Comparison of ENCODE assay signal across 15 cellular contexts in genomic region chr17:74756891-74757290, GRCh38. TPM values are rescaled to one million over a fixed set of nuclear protein-coding genes. Genes with fewer than 3 reads are reported as not detected.
DNase-seq lines count a peak whose midpoint lies in the region; ATAC-seq, FAIRE-seq and TF ChIP-seq lines count a peak whose summit lies in the region.
"Had no signal": no experiment of that assay in that cellular context is flagged by ENCODE, and none has a peak within 500 bp of the region (broad histone marks: within the 10 kb centered on the region; RNA-seq: fewer than 3 reads in every experiment).

No MANE protein-coding gene starts in this region.

- H3K27ac ChIP-seq in SK-N-SH (ENCODE audit: low read depth in 2 of 2, low read length in 1 of 2) = no peak overlapping the region; a peak in 1 of 4 replicates
- peak overlapping the region; percentile 57 for H3K27ac ChIP-seq in cingulate gyrus (ENCODE audit: low read depth, low read length)
- H3K27ac ChIP-seq in kidney (ENCODE audit: low read depth in 2 of 2, low read length in 2 of 2) = no peak overlapping the region
- H3K27ac ChIP-seq: 22Rv1, SK-N-MC had no signal

- peaks cover 45 to 53% of the 10 kb centered on the region in 2 experiments; a peak in 3 of 4 replicates for H3K4me1 ChIP-seq in SK-N-SH (ENCODE audit: control insufficient read depth in 1 of 2, insufficient read depth in 2 of 2, low read depth in 1 of 2, low read length in 1 of 2)
- peaks cover 37 to 51% of the 10 kb centered on the region in 2 donors for H3K4me1 ChIP-seq in kidney (ENCODE audit: control insufficient read depth in 1 of 2, insufficient read depth in 1 of 2, low read depth in 1 of 2, low read length in 2 of 2)

- H3K27me3 Mint-ChIP-seq in osteocyte (ENCODE audit: unreplicated experiment) = no peaks in the 10 kb centered on the region
- H3K27me3 Mint-ChIP-seq: type B pancreatic cell had no signal

- no peaks in the 10 kb centered on the region for H3K9me2 ChIP-seq in SK-N-SH

- H3F3A ChIP-seq in SK-N-SH (replicated peaks; ENCODE audit: insufficient read depth) = peaks cover 4% of the 10 kb centered on the region

- H3K9ac ChIP-seq in SK-N-SH (no peak overlapping the region), kidney (ENCODE audit: low read length in 2 of 2) (peak overlapping the region in 1 of 2 donors; percentile 34)

- TF ChIP-seq EP300 in SK-N-SH (IDR thresholded peaks at IDR 0.05; ENCODE audit: borderline replicate concordance in 1 of 2, low read depth in 1 of 2, low read length in 1 of 2) = no peak

- DNase-seq in SK-N-SH (no peak), NCI-H226 (peak; percentile 40), osteocyte (ENCODE audit: extremely low spot score, unreplicated experiment) (no peak), kidney (no peak)
- no peak for DNase-seq in effector CD8-positive, alpha-beta T cell (lab: John Stamatoyannopoulos, UW)
- DNase-seq: activated CD4-positive, alpha-beta T cell treated with anti-CD3 and anti-CD28 coated beads for 1 hour; KBM-7; NCI-H2029 treated with DMSO at 0.1 percent for 48 hours had no signal

- H3K79me2 ChIP-seq in SK-N-SH (ENCODE audit: insufficient read depth) = peaks cover 14% of the 10 kb centered on the region; the same call in 1 of the 2 replicates

- WGBS in SK-N-SH (ENCODE audit: low lambda C conversion rate) = 90% methylated on average over 2 of the region's 3 CpGs

- H3K9me3 ChIP-seq in SK-N-SH (no peaks in the 10 kb centered on the region), kidney (ENCODE audit: control insufficient read depth in 1 of 2, low read length in 2 of 2) (no peaks in the 10 kb centered on the region)

- H3K4me3 ChIP-seq in SK-N-SH (ENCODE audit: low read depth in 2 of 2, low read length in 1 of 2) (no peak overlapping the region), kidney (ENCODE audit: low read length in 2 of 2) (no peak overlapping the region)
- H3K4me3 ChIP-seq: SK-N-MC had no signal

- ATAC-seq in SK-N-SH treated with all-trans-retinoic acid at 6 μM for 48 hours (no peak), HG02678 (IDR thresholded peaks at IDR 0.05; ENCODE audit: unreplicated experiment) (no peak)

- CTCF ChIA-PET in SK-N-SH (lab: Yijun Ruan, JAX) = interaction anchor here (0.8 to 48.0 kb wide), 7 partner anchors 2 to 557 kb away, joined by 3 to 1361 read pairs (median 5); partner anchors contain the start of genes NAT9 and NHERF1

- no peaks in the 10 kb centered on the region for H3K9me3 Mint-ChIP-seq in osteocyte (ENCODE audit: unreplicated experiment)
- H3K9me3 Mint-ChIP-seq: type B pancreatic cell had no signal

- H4K20me1 ChIP-seq in SK-N-SH (ENCODE audit: insufficient read depth) = no peaks in the 10 kb centered on the region

- intact Hi-C loops in kidney (cut with DNase I) = no loop called here

- no peak for TF ChIP-seq RAD21 in SK-N-SH (IDR thresholded peaks at IDR 0.05; ENCODE audit: low read length)

- no peak for FAIRE-seq in kidney (lab: Jason Lieb, UNC)

- H2AFZ ChIP-seq in SK-N-SH (ENCODE audit: low read depth) = no peak overlapping the region

- peaks cover 79% of the 10 kb centered on the region for H3K4me1 Mint-ChIP-seq in osteocyte (ENCODE audit: unreplicated experiment)

- peak overlapping the region; percentile 97 for H3K27ac Mint-ChIP-seq in osteocyte (ENCODE audit: unreplicated experiment)

- no peaks in the 10 kb centered on the region for H3K27me3 ChIP-seq in SK-N-SH (ENCODE audit: insufficient read depth)

- H3K36me3 Mint-ChIP-seq in osteocyte (ENCODE audit: unreplicated experiment) = peaks cover 11% of the 10 kb centered on the region

- H3K36me3 ChIP-seq in SK-N-SH (replicated peaks in 1 of 2; ENCODE audit: control insufficient read depth in 1 of 2, insufficient read depth in 2 of 2, low read length in 1 of 2) (no peaks in the 10 kb centered on the region), kidney (ENCODE audit: control insufficient read depth in 1 of 2, insufficient read depth in 2 of 2, low read length in 2 of 2) (peaks cover 0 to 2% of the 10 kb centered on the region in 2 donors)

- POLR2A ChIA-PET in SK-N-SH (lab: Yijun Ruan, JAX) = interaction anchor here (1.3 kb wide), 1 partner anchor 8 kb away, joined by 4 read pairs; no protein-coding TSS in a partner anchor

- H3K4me3 Mint-ChIP-seq in osteocyte (ENCODE audit: unreplicated experiment) = peak overlapping the region; percentile 40
- H3K4me3 Mint-ChIP-seq: type B pancreatic cell had no signal

- TF ChIP-seq CTCF in SK-N-SH (IDR thresholded peaks at IDR 0.05) = no peak
- no peak for TF ChIP-seq CTCF in osteocyte (IDR thresholded peaks at IDR 0.05)
- TF ChIP-seq CTCF in kidney (IDR thresholded peaks at IDR 0.05; ENCODE audit: borderline replicate concordance, extremely low read depth, insufficient read depth) = no peak

- H3K4me2 ChIP-seq in SK-N-SH = 0 out of 2 replicates have a peak overlapping the region, but pooled peaks have one; percentile 17

TF ChIP-seq in SK-N-SH, 30 proteins besides CTCF, POLR2A, EP300 and RAD21 (continues in another document):
- TF ChIP-seq GATA2 (CRISPR knock-in tag; IDR thresholded peaks at IDR 0.05) = no peak
- no peak for TF ChIP-seq PBX3 (IDR thresholded peaks at IDR 0.05)

TF ChIP-seq in SK-N-SH treated with all-trans-retinoic acid at 6 μM for 48 hours, 23 proteins besides CTCF, POLR2A, EP300 and RAD21:
- TF ChIP-seq ZC3H10 (CRISPR knock-in tag; IDR thresholded peaks at IDR 0.05) = no peak
- no peak for TF ChIP-seq CREB5 (CRISPR knock-in tag; IDR thresholded peaks at IDR 0.05; ENCODE audit: low read depth)
- TF ChIP-seq ZNF8 (CRISPR knock-in tag; IDR thresholded peaks at IDR 0.05) = no peak

RNA-seq across cellular contexts. Expression of gene NHERF1, which starts 8.5 kb away (rescaled TPM):
- polyA plus RNA-seq in SK-N-SH (2012; rRNA removed) (26.9 and 40.1 TPM in 2 replicates), kidney (ENCODE audit: insufficient read depth, low read depth, low replicate concordance) (448 TPM)
- 23.7 and 29.2 TPM in 2 replicates for polyA plus RNA-seq in SK-N-SH (2012; cell fraction: cytosol; rRNA removed)
- polyA plus RNA-seq in SK-N-SH (2012; cell fraction: nucleus; rRNA removed) = 21.2 and 25.9 TPM in 2 replicates
- total RNA-seq in osteocyte (117 and 125 TPM in 2 replicates), kidney (71.3 TPM)

RNA-seq across cellular contexts. Expression of gene NAT9, which starts 19.3 kb away (rescaled TPM):
- 117 and 190 TPM in 2 replicates for polyA plus RNA-seq in SK-N-SH (2012; rRNA removed)
- polyA plus RNA-seq in SK-N-SH (2012; cell fraction: cytosol; rRNA removed) = 38.1 and 64.6 TPM in 2 replicates
- 744 and 872 TPM in 2 replicates for polyA plus RNA-seq in SK-N-SH (2012; cell fraction: nucleus; rRNA removed)
- 48.6 and 52.5 TPM in 2 replicates for total RNA-seq in osteocyte
- total RNA-seq in kidney = 41.5 TPM
- 33.5 TPM for polyA plus RNA-seq in kidney (ENCODE audit: insufficient read depth, low read depth, low replicate concordance)

RNA-seq across cellular contexts. Expression of gene RAB37, which starts 19.8 kb away (rescaled TPM):
- polyA plus RNA-seq in SK-N-SH (2012; rRNA removed) (0.13 and 0.25 TPM in 2 replicates), kidney (ENCODE audit: insufficient read depth, low read depth, low replicate concordance) (1.7 TPM)
- 0.09 and 0.12 TPM in 2 replicates for polyA plus RNA-seq in SK-N-SH (2012; cell fraction: cytosol; rRNA removed)
- 0.26 and 0.31 TPM in 2 replicates for polyA plus RNA-seq in SK-N-SH (2012; cell fraction: nucleus; rRNA removed)
- total RNA-seq in osteocyte (not detected in 2 replicates), kidney (5.6 TPM)
- total RNA-seq: myocyte had no signal

RNA-seq across cellular contexts. Expression of gene CD300LF, which starts 44.2 kb away (rescaled TPM):
- not detected in 2 replicates for polyA plus RNA-seq in SK-N-SH (2012; rRNA removed)
- polyA plus RNA-seq in SK-N-SH (2012; cell fraction: cytosol; rRNA removed) = not detected in 2 replicates
- not detected in 2 replicates for polyA plus RNA-seq in SK-N-SH (2012; cell fraction: nucleus; rRNA removed)
- total RNA-seq in osteocyte = not detected in 2 replicates
- total RNA-seq in kidney = 3.1 TPM
- 0.49 TPM for polyA plus RNA-seq in kidney (ENCODE audit: insufficient read depth, low read depth, low replicate concordance)
- total RNA-seq: myocyte had no signal
